In genomic region chr12:45291518-45291917, GRCh38 we compare ENCODE assay signal across 19 cellular contexts.
DNase-seq lines count a peak whose midpoint lies in the region; ATAC-seq and TF ChIP-seq lines count a peak whose summit lies in the region.
"Had no signal": no experiment of that assay in that cellular context is flagged by ENCODE, and none has a peak within 500 bp of the region (broad histone marks: within the 10 kb centered on the region; RNA-seq: fewer than 3 reads in every experiment).

No MANE protein-coding gene starts in this region.

- ATAC-seq in GM18867 (IDR thresholded peaks at IDR 0.05; ENCODE audit: unreplicated experiment): peak; percentile 44
- no peak for ATAC-seq in psoas muscle
- ATAC-seq in thoracic aorta (ENCODE audit: insufficient number of reproducible peaks, low FRiP score, low read depth): no peak
- ATAC-seq: Right ventricle myocardium inferior had no signal

- CTCF ChIA-PET in HEK293T (lab: Yijun Ruan, JAX): no interaction called here

- POLR2A ChIA-PET in HEK293T (lab: Yijun Ruan, JAX): no interaction called here

- intact Hi-C loops in esophagus muscularis mucosa (cut with DNase I): no loop called here
- intact Hi-C loops in psoas muscle (cut with DNase I): loop anchor here (5.0 kb wide), 2 partner anchors 59 to 74 kb away; partner anchors contain the start of gene ANO6 (in 1 of the 2)

- H3K27ac ChIP-seq in esophagus muscularis mucosa (replicated peaks in 1 of 4) (peak overlapping the region; percentile 77 to 85 (median 84)), psoas muscle (peak overlapping the region; percentile 89), thoracic aorta (peak overlapping the region; percentile 68 to 78)
- H3K27ac ChIP-seq: SJSA1 had no signal

- H3K4me3 ChIP-seq in esophagus muscularis mucosa (no peak overlapping the region), psoas muscle (no peak overlapping the region), thoracic aorta (no peak overlapping the region)
- H3K4me3 ChIP-seq: SJSA1 had no signal

- 61% methylated on average over 1 of the region's 1 CpG for WGBS in esophagus muscularis mucosa
- WGBS in psoas muscle, 3 donors: 35 to 59% (median 42%) methylated on average over 1 of the region's 1 CpG

- H3K9me3 ChIP-seq in esophagus muscularis mucosa (no peaks in the 10 kb centered on the region), psoas muscle (no peaks in the 10 kb centered on the region), thoracic aorta (no peaks in the 10 kb centered on the region)
- H3K9me3 ChIP-seq: BE2C, SJSA1 had no signal

- TF ChIP-seq CTCF in esophagus muscularis mucosa (IDR thresholded peaks at IDR 0.05): no peak
- TF ChIP-seq CTCF in psoas muscle (IDR thresholded peaks at IDR 0.05): no peak
- no peak for TF ChIP-seq CTCF in thoracic aorta (IDR thresholded peaks at IDR 0.05)

- no peaks in the 10 kb centered on the region for H3K36me3 ChIP-seq in esophagus muscularis mucosa
- H3K36me3 ChIP-seq in psoas muscle (ENCODE audit: insufficient read depth in 1 of 2, low read depth in 1 of 2): no peaks in the 10 kb centered on the region
- no peaks in the 10 kb centered on the region for H3K36me3 ChIP-seq in thoracic aorta
- H3K36me3 ChIP-seq: BE2C had no signal

- TF ChIP-seq POLR2A in esophagus muscularis mucosa (IDR thresholded peaks at IDR 0.05; ENCODE audit: low read depth): no peak

- peaks cover 0 to 77% (median 61%) of the 10 kb centered on the region in 4 donors for H3K4me1 ChIP-seq in esophagus muscularis mucosa
- H3K4me1 ChIP-seq in psoas muscle: peaks cover 37% of the 10 kb centered on the region
- peaks cover 28 to 72% of the 10 kb centered on the region in 2 donors for H3K4me1 ChIP-seq in thoracic aorta (ENCODE audit: control insufficient read depth in 1 of 2, low read depth in 2 of 2)

- DNase-seq in esophagus muscularis mucosa (ENCODE audit: extremely low spot score) (no peak), psoas muscle (no peak), thoracic aorta (ENCODE audit: low spot score) (no peak), HK-2 (ENCODE audit: unreplicated experiment) (no peak), NCI-H446 treated with DMSO at 0.1 percent for 48 hours (lab: John Stamatoyannopoulos, UW) (no peak), HEK293T (ENCODE audit: extremely low spot score) (no peak)
- DNase-seq: BE2C, DMS53, GDM1, KG1, MV-4-11, NCI-H1105 treated with DMSO at 0.1 percent for 48 hours, NCI-H2029 treated with DMSO at 0.1 percent for 48 hours, NCI-H226, NCI-H524, NCI-H774 had no signal

- no peak for TF ChIP-seq EP300 in esophagus muscularis mucosa (IDR thresholded peaks at IDR 0.05)

- H3K27me3 ChIP-seq in esophagus muscularis mucosa: no peaks in the 10 kb centered on the region
- no peaks in the 10 kb centered on the region for H3K27me3 ChIP-seq in psoas muscle (ENCODE audit: insufficient read depth in 3 of 3, low read length in 2 of 3)
- no peaks in the 10 kb centered on the region for H3K27me3 ChIP-seq in thoracic aorta (replicated peaks; ENCODE audit: insufficient read depth)
- H3K27me3 ChIP-seq: BE2C, SJSA1 had no signal

TF ChIP-seq in HEK293T, 16 proteins besides CTCF, POLR2A, EP300 and RAD21:
- TF ChIP-seq SUZ12 (IDR thresholded peaks at IDR 0.05) (no peak), CTBP1 (IDR thresholded peaks at IDR 0.05; ENCODE audit: borderline replicate concordance) (no peak), FOXA1 (IDR thresholded peaks at IDR 0.05) (no peak), HDGF (IDR thresholded peaks at IDR 0.05; ENCODE audit: borderline replicate concordance) (no peak), TARDBP (IDR thresholded peaks at IDR 0.05) (no peak), SP1 (IDR thresholded peaks at IDR 0.05) (no peak), ZNF384 (IDR thresholded peaks at IDR 0.05) (no peak), BHLHE40 (IDR thresholded peaks at IDR 0.05; ENCODE audit: borderline replicate concordance) (no peak), FOXM1 (IDR thresholded peaks at IDR 0.05; ENCODE audit: borderline replicate concordance) (no peak), FOXK2 (IDR thresholded peaks at IDR 0.05) (no peak), ARNT (IDR thresholded peaks at IDR 0.05) (no peak), ELF4 (IDR thresholded peaks at IDR 0.05) (no peak), L3MBTL2 (conservative IDR thresholded peaks at IDR 0.05) (no peak), PKNOX1 (IDR thresholded peaks at IDR 0.05) (no peak), LEF1 (IDR thresholded peaks at IDR 0.05; ENCODE audit: borderline replicate concordance) (no peak), NFRKB (IDR thresholded peaks at IDR 0.05) (no peak)
